In the genomic region with DNA sequence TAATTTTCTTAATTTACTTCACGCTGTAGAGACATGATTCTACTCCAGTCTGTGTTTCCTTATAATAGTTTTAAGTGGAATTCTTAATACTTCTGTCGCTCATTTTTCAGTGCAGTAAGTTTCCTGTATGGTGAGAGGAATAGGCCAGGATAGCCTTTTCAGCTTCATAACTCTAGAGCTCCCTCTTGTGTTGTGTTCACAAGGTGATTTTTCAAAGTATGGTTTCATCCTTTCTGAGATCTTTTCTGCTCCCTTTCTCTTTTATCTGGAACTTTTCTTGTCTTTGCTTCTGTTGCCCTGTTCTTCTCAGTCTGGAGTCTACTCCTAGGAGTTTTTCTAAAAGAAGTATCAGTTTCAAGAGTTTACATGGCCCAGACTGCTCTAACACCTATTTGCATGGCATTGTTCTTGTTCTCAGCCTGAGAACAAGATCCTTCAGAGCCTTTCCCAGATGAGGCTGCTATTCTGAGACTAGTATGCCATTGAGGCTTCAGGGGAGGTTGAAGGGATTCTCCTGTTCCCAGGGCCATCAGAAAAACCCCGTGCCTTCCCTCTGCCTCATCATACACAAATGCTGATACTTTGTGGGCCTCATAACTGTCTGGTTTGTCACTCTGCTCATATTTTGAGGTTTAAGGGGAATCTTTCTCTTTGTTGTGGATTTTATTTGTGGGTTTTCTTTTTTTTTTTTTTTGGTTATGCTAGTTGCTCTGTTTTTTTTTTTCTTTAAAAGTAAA, we compare ENCODE assay signal across 9 cellular contexts. TPM values are rescaled to one million over a fixed set of nuclear protein-coding genes. Genes with fewer than 3 reads are reported as not detected.
DNase-seq lines count a peak whose midpoint lies in the region; ATAC-seq and TF ChIP-seq lines count a peak whose summit lies in the region.
"Had no signal": no experiment of that assay in that cellular context is flagged by ENCODE, and none has a peak within 500 bp of the region (broad histone marks: within the 10 kb centered on the region; RNA-seq: fewer than 3 reads in every experiment).

No MANE protein-coding gene starts in this region.

- H3K4me3 ChIP-seq in AG10803 (ENCODE audit: low read length) (no peak overlapping the region), foreskin fibroblast (ENCODE audit: low read depth in 1 of 2, low read length in 2 of 2) (no peak overlapping the region)

- TF ChIP-seq CTCF in AG10803 (conservative IDR thresholded peaks at IDR 0.05; ENCODE audit: low read length) (peak; percentile 83), GM12874 (IDR thresholded peaks at IDR 0.05; ENCODE audit: insufficient read depth, low read depth, low read length) (peak; percentile 50), foreskin fibroblast (IDR thresholded peaks at IDR 0.05; ENCODE audit: low read depth, low read length) (peak; percentile 50), progenitor cell of endocrine pancreas (IDR thresholded peaks at IDR 0.05; ENCODE audit: unreplicated experiment) (peak; percentile 83)

- peaks cover 26% of the 10 kb centered on the region for H3K4me1 Mint-ChIP-seq in T-helper 2 cell treated with Interferon-gamma antibody and Interleukin-4, amounts not matched to agents 5 μg/mL and 100 μg/mL, for 36 hours (ENCODE audit: low read depth)
- H3K4me1 Mint-ChIP-seq in progenitor cell of endocrine pancreas (ENCODE audit: low read depth) = peaks cover 29% of the 10 kb centered on the region

- peaks cover 21% of the 10 kb centered on the region for H3K36me3 Mint-ChIP-seq in T-helper 2 cell treated with Interferon-gamma antibody and Interleukin-4, amounts not matched to agents 5 μg/mL and 100 μg/mL, for 36 hours (ENCODE audit: low read depth)
- H3K36me3 Mint-ChIP-seq in progenitor cell of endocrine pancreas (ENCODE audit: insufficient read depth) = peaks cover 15% of the 10 kb centered on the region

- H3K4me3 Mint-ChIP-seq in T-helper 2 cell treated with Interferon-gamma antibody and Interleukin-4, amounts not matched to agents 5 μg/mL and 100 μg/mL, for 36 hours = no peak overlapping the region
- H3K4me3 Mint-ChIP-seq in progenitor cell of endocrine pancreas (ENCODE audit: low read depth) = no peak overlapping the region

- H3K27me3 Mint-ChIP-seq in T-helper 2 cell treated with Interferon-gamma antibody and Interleukin-4, amounts not matched to agents 5 μg/mL and 100 μg/mL, for 36 hours (ENCODE audit: low read depth) = no peaks in the 10 kb centered on the region
- H3K27me3 Mint-ChIP-seq in progenitor cell of endocrine pancreas = no peaks in the 10 kb centered on the region

- DNase-seq in AG10803 (ENCODE audit: low read depth) (peak; percentile 75), KG1 (lab: John Stamatoyannopoulos, UW) (peak; percentile 9), foreskin fibroblast (peak; percentile 37 to 78), progenitor cell of endocrine pancreas (ENCODE audit: low spot score, unreplicated experiment) (no peak), HuH-7 (ENCODE audit: low spot score) (no peak)
- DNase-seq in T-helper 2 cell treated with Interferon-gamma antibody and Interleukin-4, amounts not matched to agents 5 μg/mL and 100 μg/mL, for 36 hours (ENCODE audit: low spot score) = no peak
- DNase-seq: left cardiac atrium had no signal

- peaks cover 4% of the 10 kb centered on the region for H3K9me3 Mint-ChIP-seq in T-helper 2 cell treated with Interferon-gamma antibody and Interleukin-4, amounts not matched to agents 5 μg/mL and 100 μg/mL, for 36 hours
- H3K9me3 Mint-ChIP-seq in progenitor cell of endocrine pancreas (ENCODE audit: low read depth) = peaks cover 4% of the 10 kb centered on the region

- H3K27ac Mint-ChIP-seq in T-helper 2 cell treated with Interferon-gamma antibody and Interleukin-4, amounts not matched to agents 5 μg/mL and 100 μg/mL, for 36 hours = peak overlapping the region; percentile 43
- H3K27ac Mint-ChIP-seq in progenitor cell of endocrine pancreas = no peak overlapping the region

- no peak for ATAC-seq in HG02759 (IDR thresholded peaks at IDR 0.05; ENCODE audit: unreplicated experiment)

RNA-seq across cellular contexts. Expression of a gene that starts 21.8 kb away (rescaled TPM):
- 97.5 and 103 TPM in 2 replicates for total RNA-seq in progenitor cell of endocrine pancreas

RNA-seq across cellular contexts. Expression of a gene that starts 29.6 kb away (rescaled TPM):
- not detected in 2 replicates for total RNA-seq in progenitor cell of endocrine pancreas

Comparison
In these comparisons a context has a peak if more than half of its experiments do, and no peak if none do; other contexts are left out.
1. DNase-seq: peak in AG10803 (single experiment), KG1 (single experiment) and foreskin fibroblast (2 of 2); none in T-helper 2 cell treated with Interferon-gamma antibody and Interleukin-4, amounts not matched to agents 5 μg/mL and 100 μg/mL, for 36 hours (single experiment), progenitor cell of endocrine pancreas (single experiment) and HuH-7 (single experiment).
2. Peak in every context shown above with its lines, with median percentiles within 50 percentile points of each other: CTCF ChIP-seq.